23 cellular contexts compared by ENCODE assay signal in the genomic region with DNA sequence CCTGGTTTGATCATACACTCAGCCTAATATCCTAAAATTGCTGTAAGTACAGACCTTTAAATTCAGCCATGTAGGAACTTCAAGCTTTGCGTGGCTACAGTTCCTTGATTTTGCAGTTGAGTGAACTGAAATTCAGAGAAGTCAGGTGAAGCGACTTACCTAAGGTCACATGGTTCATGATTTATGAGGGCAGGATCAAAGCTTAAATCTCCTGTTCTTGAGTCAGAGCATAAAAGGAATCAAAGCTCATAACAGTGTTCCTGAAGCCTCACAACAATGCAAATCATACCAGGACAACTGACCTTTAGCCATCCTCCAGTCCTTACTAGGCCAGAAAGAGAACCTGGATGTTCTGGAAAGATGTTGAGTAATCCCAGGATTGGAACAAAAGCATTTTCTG.
"Had no signal": no experiment of that assay in that cellular context is flagged by ENCODE, and none has a peak within 500 bp of the region (broad histone marks: within the 10 kb centered on the region; RNA-seq: fewer than 3 reads in every experiment).

No MANE protein-coding gene starts in this region.

- DNase-seq: naive thymus-derived CD8-positive, alpha-beta T cell; nephron progenitor cell; nucleus accumbens; pancreas; right cardiac atrium; right lobe of liver; sigmoid colon; small intestine; stimulated activated CD4-positive, alpha-beta T cell treated with anti-CD3 and anti-CD28 coated beads, Interleukin-15, amount 100 ng/mL, for 24 hours; stimulated activated CD4-positive, alpha-beta T cell treated with anti-CD3 and anti-CD28 coated beads, Interleukin-2, amount 100 ng/mL, for 24 hours; stimulated activated CD4-positive, alpha-beta T cell treated with anti-CD3 and anti-CD28 coated beads, Interleukin-2, amount 100 ng/mL, for 48 hours; stimulated activated CD4-positive, alpha-beta T cell treated with anti-CD3 and anti-CD28 coated beads, Interleukin-4, amount 100 ng/mL, for 24 hours; stimulated activated naive B cell treated with anti-CD40 and anti-IgM and Interleukin-4, amounts not matched to agents 10 μg/mL and 1 μg/mL and 100 μg/mL, for 72 hours; stimulated activated naive CD4-positive, alpha-beta T cell treated with Interleukin-2 at 50 U/mL for 16 hours; stomach; tibial artery; transverse colon had no signal

- H3K36me3 ChIP-seq: neutrophil, pancreas, prostate gland, right lobe of liver, sigmoid colon, stomach, thoracic aorta, tibial artery, transverse colon, vagina had no signal

- H3K4me1 ChIP-seq: pancreas, prostate gland, right lobe of liver, sigmoid colon, stomach, tibial artery, transverse colon, vagina had no signal

- H3K27me3 ChIP-seq: pancreas, right lobe of liver, sigmoid colon, stomach, tibial artery, transverse colon, vagina had no signal

- H3K4me3 ChIP-seq: pancreas, prostate gland, right lobe of liver, sigmoid colon, stomach, thoracic aorta, tibial artery, transverse colon, vagina had no signal

- H3K27ac ChIP-seq: neutrophil, pancreas, prostate gland, right lobe of liver, sigmoid colon, stomach, thoracic aorta, tibial artery, transverse colon, vagina had no signal

- ATAC-seq: naive thymus-derived CD8-positive, alpha-beta T cell; natural killer cell treated with Interleukin-12 subunit alpha and Interleukin-12 subunit beta and Interleukin-15 and Interleukin-18, amount 100 ng/mL, for 72 hours; pancreas; right cardiac atrium; right lobe of liver; stimulated activated effector memory CD8-positive, alpha-beta T cell treated with anti-CD3 and anti-CD28 coated beads, Interleukin-12 subunit alpha, Interleukin-12 subunit beta, amount 100 ng/mL, for 72 hours; stimulated activated naive B cell treated with anti-CD40 and anti-IgM and Interleukin-4, amounts not matched to agents 10 μg/mL and 1 μg/mL and 100 μg/mL, for 72 hours had no signal

- H3K9me3 ChIP-seq: neutrophil, pancreas, prostate gland, right lobe of liver, sigmoid colon, stomach, thoracic aorta, tibial artery, transverse colon, vagina had no signal
